22 cellular contexts compared by ENCODE assay signal in genomic region chr2:235674116-235674515, GRCh38.
"Had no signal": no experiment of that assay in that cellular context is flagged by ENCODE, and none has a peak within 500 bp of the region (broad histone marks: within the 10 kb centered on the region; RNA-seq: fewer than 3 reads in every experiment).

No MANE protein-coding gene starts in this region.

- H3K36me3 ChIP-seq: brain microvascular endothelial cell, esophagus muscularis mucosa, gastrocnemius medialis, transverse colon had no signal

- H3K27ac ChIP-seq: brain microvascular endothelial cell, esophagus muscularis mucosa, gastrocnemius medialis, transverse colon, VCaP had no signal

- DNase-seq: activated CD4-positive, alpha-beta T cell treated with anti-CD3 and anti-CD28 coated beads for 1 hour; activated CD4-positive, alpha-beta T cell treated with anti-CD3 and anti-CD28 coated beads, Interleukin-2, amount 50 U/mL, for 1 hour; activated CD8-positive, alpha-beta T cell treated with anti-CD3 and anti-CD28 coated beads, Interleukin-2, amount 10 ng/mL, durations not matched to agents 7 days and 5 days; activated gamma-delta T cell treated with Interleukin-2 at 50 U/mL for 16 hours; brain microvascular endothelial cell; effector memory CD8-positive, alpha-beta T cell; gastrocnemius medialis; left cardiac atrium; mesenchymal stem cell; mucosa of descending colon; naive B cell; occipital lobe; stimulated activated CD4-positive, alpha-beta T cell treated with anti-CD3 and anti-CD28 coated beads, Interleukin-15, amount 100 ng/mL, for 24 hours; stimulated activated naive B cell treated with anti-CD40 and anti-IgM and Interleukin-4, amounts not matched to agents 10 μg/mL and 1 μg/mL and 100 μg/mL, for 72 hours; transverse colon had no signal

- H3K4me3 ChIP-seq: esophagus muscularis mucosa, gastrocnemius medialis, mucosa of descending colon, smooth muscle cell, transverse colon had no signal

- FAIRE-seq: colon, endothelial cell of umbilical vein, islet of Langerhans, urothelium cell line had no signal

- H3K27me3 ChIP-seq: brain microvascular endothelial cell, gastrocnemius medialis, transverse colon had no signal

- H3K9me3 ChIP-seq: esophagus muscularis mucosa, gastrocnemius medialis, mucosa of descending colon, transverse colon had no signal

- H3K4me2 ChIP-seq: smooth muscle cell had no signal
